12 cellular contexts compared by ENCODE assay signal in the genomic region with DNA sequence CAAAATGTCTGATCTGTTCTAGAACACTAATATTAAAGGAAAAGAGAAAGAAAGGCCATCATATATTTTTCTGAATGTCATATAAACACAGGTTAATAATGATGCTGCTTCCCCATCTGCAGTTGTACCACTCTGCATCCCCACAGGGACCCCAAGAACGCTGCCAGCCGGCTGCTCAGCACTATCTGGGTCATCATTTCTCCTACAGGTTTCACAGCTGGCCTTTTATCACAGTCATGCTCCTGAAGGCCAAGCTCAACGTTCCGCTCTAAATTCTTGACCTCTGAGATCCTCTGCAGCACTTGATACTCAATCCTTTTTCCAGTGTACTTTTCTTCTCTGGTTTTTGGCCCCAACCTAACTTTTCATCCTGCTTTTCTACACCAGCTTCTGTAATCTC. TPM values are rescaled to one million over a fixed set of nuclear protein-coding genes. Genes with fewer than 3 reads are reported as not detected.
DNase-seq lines count a peak whose midpoint lies in the region; ATAC-seq and TF ChIP-seq lines count a peak whose summit lies in the region.
"Had no signal": no experiment of that assay in that cellular context is flagged by ENCODE, and none has a peak within 500 bp of the region (broad histone marks: within the 10 kb centered on the region; RNA-seq: fewer than 3 reads in every experiment).

No MANE protein-coding gene starts in this region.

- no peak for ATAC-seq in naive thymus-derived CD4-positive, alpha-beta T cell
- ATAC-seq in HG03571 (IDR thresholded peaks at IDR 0.05; ENCODE audit: unreplicated experiment): no peak

- CTCF ChIA-PET in A673 (lab: Charles Lee): no interaction called here
- CTCF ChIA-PET in naive thymus-derived CD4-positive, alpha-beta T cell (lab: Charles Lee): interaction anchor here (0.6 kb wide), 1 partner anchor 19 kb away, joined by 3 read pairs; no protein-coding TSS in a partner anchor

- peak overlapping the region; percentile 70 to 86 (median 82) for H3K4me3 Mint-ChIP-seq in naive thymus-derived CD4-positive, alpha-beta T cell

- H3K4me1 ChIP-seq in A673 (ENCODE audit: insufficient read depth, low read length, poor library complexity, severe bottlenecking): peaks cover 20% of the 10 kb centered on the region
- peaks cover 0 to 5% of the 10 kb centered on the region in 2 donors for H3K4me1 ChIP-seq in breast epithelium
- H3K4me1 ChIP-seq in naive thymus-derived CD4-positive, alpha-beta T cell (ENCODE audit: control insufficient read depth in 2 of 2, insufficient read depth in 2 of 2, low read length in 2 of 2): peaks cover 27% of the 10 kb centered on the region in 2 donors

- intact Hi-C loops in A673 (cut with micrococcal nuclease; ENCODE audit: unreplicated experiment) (no loop called here), breast epithelium (cut with DNase I; ENCODE audit: low total_unique reads) (no loop called here)
- intact Hi-C loops in naive thymus-derived CD4-positive, alpha-beta T cell (cut with micrococcal nuclease): loop anchor here in 1 of 2 donors (10.0 kb wide), 1 partner anchor 559 kb away; no protein-coding TSS in a partner anchor

- DNase-seq in A673 (ENCODE audit: low spot score) (no peak), HL-60 (ENCODE audit: low read depth in 1 of 2, low spot score in 1 of 2) (no peak), breast epithelium (ENCODE audit: low spot score in 2 of 2) (no peak), NCI-H1436 (lab: John Stamatoyannopoulos, UW) (no peak), middle frontal gyrus (ENCODE audit: extremely low spot score, low spot score) (no peak), UCSD-AML1 (lab: John Stamatoyannopoulos, UW; ENCODE audit: unreplicated experiment) (no peak)
- DNase-seq in naive thymus-derived CD4-positive, alpha-beta T cell: no peak
- DNase-seq: islet precursor cell, NCI-H2081 had no signal

- H3K9me3 Mint-ChIP-seq in naive thymus-derived CD4-positive, alpha-beta T cell: peaks cover 0 to 2% (median 0%) of the 10 kb centered on the region in 11 donors

- peaks cover 4 to 30% (median 6%) of the 10 kb centered on the region in 5 donors for H3K36me3 Mint-ChIP-seq in naive thymus-derived CD4-positive, alpha-beta T cell

- POLR2A ChIA-PET in A673 (lab: Charles Lee; ENCODE audit: low non-redundant PET): no interaction called here
- POLR2A ChIA-PET in naive thymus-derived CD4-positive, alpha-beta T cell (lab: Charles Lee): interaction anchor here (0.6 to 1.9 kb wide), 7 partner anchors 8 to 84 kb away, joined by 3 to 5 read pairs (median 3); no protein-coding TSS in a partner anchor

- peak overlapping the region; percentile 34 for H3K27ac ChIP-seq in A673 (ENCODE audit: low read depth, low read length, poor library complexity, severe bottlenecking)
- peak overlapping the region; percentile 76 for H3K27ac ChIP-seq in HL-60 (replicated peaks)
- peak overlapping the region; percentile 23 to 70 for H3K27ac ChIP-seq in breast epithelium
- peak overlapping the region; percentile 54 for H3K27ac ChIP-seq in naive thymus-derived CD4-positive, alpha-beta T cell (ENCODE audit: low read depth, low read length)

- TF ChIP-seq POLR2A in breast epithelium (IDR thresholded peaks at IDR 0.05): no peak

- H3K4me3 ChIP-seq in A673 (ENCODE audit: low read depth, low read length, poor library complexity, severe bottlenecking): peak overlapping the region; percentile 38
- no peak overlapping the region for H3K4me3 ChIP-seq in HL-60 (replicated peaks; ENCODE audit: insufficient read depth, low read length)
- no peak overlapping the region for H3K4me3 ChIP-seq in breast epithelium
- H3K4me3 ChIP-seq in naive thymus-derived CD4-positive, alpha-beta T cell (ENCODE audit: low read length): peak overlapping the region; percentile 30

- BruUV-seq in A673 (replicated peaks; lab: Mats Ljungman, UMichigan): no TSS peak

- no peaks in the 10 kb centered on the region for H3K27me3 Mint-ChIP-seq in naive thymus-derived CD4-positive, alpha-beta T cell

- TF ChIP-seq CTCF in A673 (conservative IDR thresholded peaks at IDR 0.05; ENCODE audit: low read depth, low read length): no peak
- TF ChIP-seq CTCF in HL-60 (IDR thresholded peaks at IDR 0.05; ENCODE audit: insufficient read depth, low read length): no peak
- TF ChIP-seq CTCF in breast epithelium (IDR thresholded peaks at IDR 0.05): no peak

- peak overlapping the region; percentile 68 to 96 (median 88) for H3K27ac Mint-ChIP-seq in naive thymus-derived CD4-positive, alpha-beta T cell

- H3K27me3 ChIP-seq in A673 (replicated peaks; ENCODE audit: insufficient read depth, low read depth, low read length, poor library complexity) (no peaks in the 10 kb centered on the region), HL-60 (ENCODE audit: insufficient read depth, poor library complexity, severe bottlenecking) (no peaks in the 10 kb centered on the region), breast epithelium (no peaks in the 10 kb centered on the region)
- no peaks in the 10 kb centered on the region for H3K27me3 ChIP-seq in naive thymus-derived CD4-positive, alpha-beta T cell (ENCODE audit: control insufficient read depth in 2 of 2, insufficient read depth in 2 of 2, low read length in 2 of 2)

- H3K4me1 Mint-ChIP-seq in naive thymus-derived CD4-positive, alpha-beta T cell: peaks cover 30 to 48% (median 42%) of the 10 kb centered on the region in 7 donors

- no peaks in the 10 kb centered on the region for H3K9me3 ChIP-seq in A673 (ENCODE audit: low read depth, low read length, poor library complexity, severe bottlenecking)
- no peaks in the 10 kb centered on the region for H3K9me3 ChIP-seq in breast epithelium
- H3K9me3 ChIP-seq in naive thymus-derived CD4-positive, alpha-beta T cell (ENCODE audit: control insufficient read depth in 2 of 3, low read length in 3 of 3): no peaks in the 10 kb centered on the region

- H3K36me3 ChIP-seq in A673 (ENCODE audit: insufficient read depth, low read length, poor library complexity, severe bottlenecking) (peaks cover 71% of the 10 kb centered on the region), breast epithelium (peaks cover 5% of the 10 kb centered on the region)
- peaks cover 0 to 17% (median 4%) of the 10 kb centered on the region in 3 experiments for H3K36me3 ChIP-seq in naive thymus-derived CD4-positive, alpha-beta T cell (ENCODE audit: control insufficient read depth in 2 of 3, insufficient read depth in 3 of 3, low read length in 3 of 3)

RNA-seq across cellular contexts. Expression of a gene that starts 4.8 kb away (rescaled TPM):
- total RNA-seq in A673 (2021) (84.6 and 111 TPM in 2 replicates), breast epithelium (10 to 100 TPM; 26.2 to 48.4 (median 45.1) TPM)
- 100 to 1,000 TPM in 2 of 5 experiments, 10 to 100 TPM in 3; 23.4 to 159 (median 44.9) TPM for total RNA-seq in naive thymus-derived CD4-positive, alpha-beta T cell
- polyA plus RNA-seq in naive thymus-derived CD4-positive, alpha-beta T cell: 10 to 100 TPM; 26.8 to 34.6 TPM

RNA-seq across cellular contexts. Expression of a gene that starts 12.0 kb away (rescaled TPM):
- total RNA-seq in A673 (2021) (12.6 and 15.5 TPM in 2 replicates), breast epithelium (10 to 100 TPM; 13.9 to 18.0 (median 14.4) TPM)
- total RNA-seq in naive thymus-derived CD4-positive, alpha-beta T cell: 10 to 100 TPM; 30.3 to 52.6 (median 43.4) TPM
- 10 to 100 TPM; 16.9 to 28.1 TPM for polyA plus RNA-seq in naive thymus-derived CD4-positive, alpha-beta T cell

RNA-seq across cellular contexts. Expression of a gene that starts 18.5 kb away (rescaled TPM):
- total RNA-seq in A673 (2021) (not detected in 2 replicates), breast epithelium (not detected)
- total RNA-seq in naive thymus-derived CD4-positive, alpha-beta T cell: not detected
- not detected for polyA plus RNA-seq in naive thymus-derived CD4-positive, alpha-beta T cell
- total RNA-seq: cerebellum; T-helper 2 cell treated with Interferon-gamma antibody and Interleukin-4, amounts not matched to agents 100 ng/mL and 5 ng/mL, for 36 hours had no signal

RNA-seq across cellular contexts. Expression of a gene that starts 55.9 kb away (rescaled TPM):
- total RNA-seq in A673 (2021) (137 and 163 TPM in 2 replicates), breast epithelium (10 to 100 TPM; 32.6 to 51.2 (median 50.8) TPM)
- 10 to 100 TPM; 39.0 to 81.8 (median 45.2) TPM for total RNA-seq in naive thymus-derived CD4-positive, alpha-beta T cell
- 10 to 100 TPM; 17.4 to 23.4 TPM for polyA plus RNA-seq in naive thymus-derived CD4-positive, alpha-beta T cell

Comparison
In these comparisons a context has a peak if more than half of its experiments do, and no peak if none do; other contexts are left out.
1. H3K4me3 ChIP-seq: peak in A673 (single experiment) and naive thymus-derived CD4-positive, alpha-beta T cell (single experiment); none in HL-60 (single experiment) and breast epithelium (0 of 3).
2. Peak in every context shown above with its lines, with median percentiles within 50 percentile points of each other: H3K27ac ChIP-seq.